Comparison of ENCODE assay signal across 20 cellular contexts in the genomic region with DNA sequence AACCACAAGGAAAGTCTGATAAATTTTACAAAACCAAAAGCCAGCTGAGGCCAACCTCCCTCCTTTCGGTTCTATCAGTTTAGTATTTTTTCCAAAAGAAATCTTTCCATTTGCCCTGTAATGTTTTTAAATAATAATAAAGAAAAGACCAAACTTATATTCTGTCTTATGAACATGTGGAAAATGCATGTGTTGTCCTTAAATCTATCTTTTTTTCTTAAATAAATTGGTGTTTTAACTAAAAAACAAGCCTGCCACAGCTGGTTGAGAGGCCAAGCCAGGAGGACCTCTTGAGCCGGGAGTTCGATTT.
DNase-seq lines count a peak whose midpoint lies in the region; ATAC-seq and TF ChIP-seq lines count a peak whose summit lies in the region.
"Had no signal": no experiment of that assay in that cellular context is flagged by ENCODE, and none has a peak within 500 bp of the region (broad histone marks: within the 10 kb centered on the region; RNA-seq: fewer than 3 reads in every experiment).

No MANE protein-coding gene starts in this region.

- WGBS in endodermal cell (ENCODE audit: insufficient coverage in 1 of 2, insufficient read length in 1 of 2), 2 experiments = 97% methylated on average over 3 of the region's 3 CpGs; no CpG with 5 or more reads in 1 of the 2 experiments

- H3K79me2 ChIP-seq in PC-3 (ENCODE audit: low read length) = no peaks in the 10 kb centered on the region
- H3K79me2 ChIP-seq: parathyroid adenoma had no signal

- H3F3A ChIP-seq in PC-3 (ENCODE audit: low read length, unreplicated experiment) = no peaks in the 10 kb centered on the region

- no peak overlapping the region for H3K27ac Mint-ChIP-seq in endodermal cell
- H3K27ac Mint-ChIP-seq: activated naive CD4-positive, alpha-beta T cell treated with anti-CD3 and anti-CD28 coated beads, Interleukin-2, amount 50 U/mL, for 24 hours; naive B cell had no signal

- no peak overlapping the region for H3K27ac ChIP-seq in C4-2B
- no peak overlapping the region for H3K27ac ChIP-seq in PC-3 (ENCODE audit: low read length)
- H3K27ac ChIP-seq in endodermal cell (ENCODE audit: low read depth, low read length) = no peak overlapping the region
- peak overlapping the region in 3 of 4 donors; percentile 9 to 76 (median 15) for H3K27ac ChIP-seq in gastrocnemius medialis
- H3K27ac ChIP-seq: parathyroid adenoma, transverse colon had no signal

- DNase-seq in PC-3 (no peak), endodermal cell (no peak), gastrocnemius medialis (no peak), NCI-H2171 (lab: John Stamatoyannopoulos, UW) (no peak)
- no peak for DNase-seq in activated CD8-positive, alpha-beta memory T cell treated with anti-CD3 and anti-CD28 coated beads, Interleukin-2, amount 50 U/mL, for 48 hours
- DNase-seq: activated CD8-positive, alpha-beta memory T cell treated with anti-CD3 and anti-CD28 coated beads for 24 hours; activated T-cell treated with anti-CD3 and anti-CD28 coated beads, Interleukin-2, amount 50 U/mL, for 48 hours; cerebellar nuclear complex; DMS153; left colon; naive B cell; SHP77 treated with DMSO at 0.1 percent for 48 hours; transverse colon had no signal

- CTCF ChIA-PET in PC-3 (lab: Charles Lee) = no interaction called here

- no peaks in the 10 kb centered on the region for H3K27me3 Mint-ChIP-seq in endodermal cell (ENCODE audit: insufficient read depth)

- no peaks in the 10 kb centered on the region for H3K36me3 Mint-ChIP-seq in endodermal cell (ENCODE audit: low read depth)
- H3K36me3 Mint-ChIP-seq: activated naive CD4-positive, alpha-beta T cell treated with anti-CD3 and anti-CD28 coated beads, Interleukin-2, amount 50 U/mL, for 24 hours; naive B cell had no signal

- no peaks in the 10 kb centered on the region for H4K20me1 ChIP-seq in PC-3 (ENCODE audit: low read length)

- H3K4me3 Mint-ChIP-seq in endodermal cell = no peak overlapping the region
- H3K4me3 Mint-ChIP-seq: activated CD4-positive, alpha-beta T cell treated with anti-CD3 and anti-CD28 coated beads for 36 hours; activated naive CD4-positive, alpha-beta T cell treated with anti-CD3 and anti-CD28 coated beads, Interleukin-2, amount 50 U/mL, for 24 hours; naive B cell had no signal

- H3K4me1 ChIP-seq in PC-3 (ENCODE audit: insufficient read depth, low read length) (peaks cover 48% of the 10 kb centered on the region), endodermal cell (ENCODE audit: control insufficient read depth, insufficient read depth, low read length) (no peaks in the 10 kb centered on the region), gastrocnemius medialis (peaks cover 31 to 40% of the 10 kb centered on the region in 2 donors)

- POLR2A ChIA-PET in PC-3 (lab: Charles Lee; ENCODE audit: unreplicated experiment) = no interaction called here

- TF ChIP-seq CTCF in C4-2B (conservative IDR thresholded peaks at IDR 0.05) = peak; percentile 60
- no peak for TF ChIP-seq CTCF in PC-3 (conservative IDR thresholded peaks at IDR 0.05; ENCODE audit: low read depth, low read length)
- TF ChIP-seq CTCF in endodermal cell (conservative IDR thresholded peaks at IDR 0.05) = peak; percentile 9
- no peak for TF ChIP-seq CTCF in gastrocnemius medialis (IDR thresholded peaks at IDR 0.05 in 4 of 5, conservative IDR thresholded peaks at IDR 0.05 in 1 of 5)

- H2AFZ ChIP-seq in PC-3 (ENCODE audit: low read length) = peak overlapping the region; percentile 44; the same call in 1 of the 2 replicates
- H2AFZ ChIP-seq: parathyroid adenoma had no signal

- H3K36me3 ChIP-seq in PC-3 (ENCODE audit: low read depth, low read length) = no peaks in the 10 kb centered on the region
- H3K36me3 ChIP-seq in endodermal cell (ENCODE audit: control insufficient read depth, insufficient read depth, low read length) = no peaks in the 10 kb centered on the region
- no peaks in the 10 kb centered on the region for H3K36me3 ChIP-seq in gastrocnemius medialis
- H3K36me3 ChIP-seq: transverse colon had no signal

- H3K4me3 ChIP-seq in PC-3 (ENCODE audit: low read length) (no peak overlapping the region), endodermal cell (ENCODE audit: low read length) (no peak overlapping the region), gastrocnemius medialis (no peak overlapping the region)
- H3K4me3 ChIP-seq: MG63, transverse colon had no signal

- ATAC-seq in PC-3 (no peak), gastrocnemius medialis (no peak), GM19452 (IDR thresholded peaks at IDR 0.05; ENCODE audit: unreplicated experiment) (no peak)
- ATAC-seq: activated CD4-positive, alpha-beta T cell treated with anti-CD3 and anti-CD28 coated beads for 36 hours; left colon; stimulated activated naive CD8-positive, alpha-beta T cell treated with anti-CD3 and anti-CD28 coated beads, Interleukin-15, amount 100 ng/mL, for 72 hours had no signal

- no peak for TF ChIP-seq POLR2A in gastrocnemius medialis (IDR thresholded peaks at IDR 0.05)

- no peak overlapping the region for H3K9ac ChIP-seq in PC-3 (ENCODE audit: low read length)
- no peak overlapping the region for H3K9ac ChIP-seq in endodermal cell (ENCODE audit: extremely low read depth, low read length, poor library complexity, severe bottlenecking)
- H3K9ac ChIP-seq: parathyroid adenoma had no signal

- intact Hi-C loops in PC-3 (cut with micrococcal nuclease) (loop anchor here (1.0 to 5.0 kb wide), 3 partner anchors 145 to 1683 kb away; no protein-coding TSS in a partner anchor), gastrocnemius medialis (cut with DNase I; ENCODE audit: low total_unique reads) (no loop called here)

- H3K4me2 ChIP-seq in PC-3 (ENCODE audit: low read length) = peak overlapping the region; percentile 20; the same call in 1 of the 2 replicates

- H3K4me1 Mint-ChIP-seq in endodermal cell = peaks cover 2% of the 10 kb centered on the region
- H3K4me1 Mint-ChIP-seq: naive B cell had no signal

- no TSS peak for BruUV-seq in PC-3 (replicated peaks; lab: Mats Ljungman, UMichigan)

- no peaks in the 10 kb centered on the region for H3K9me2 ChIP-seq in PC-3 (replicated peaks; ENCODE audit: low read length)

- H3K9me3 ChIP-seq in PC-3 (ENCODE audit: low read length) = no peaks in the 10 kb centered on the region
- no peaks in the 10 kb centered on the region for H3K9me3 ChIP-seq in endodermal cell (ENCODE audit: control insufficient read depth, low read length)
- H3K9me3 ChIP-seq in gastrocnemius medialis = no peaks in the 10 kb centered on the region
- H3K9me3 ChIP-seq: transverse colon had no signal

- H3K27me3 ChIP-seq in PC-3 (ENCODE audit: low read length) (no peaks in the 10 kb centered on the region), endodermal cell (ENCODE audit: control insufficient read depth, insufficient read depth, low read length, poor library complexity, severe bottlenecking) (no peaks in the 10 kb centered on the region), gastrocnemius medialis (no peaks in the 10 kb centered on the region)
- H3K27me3 ChIP-seq: MG63, transverse colon had no signal

- H3K9me3 Mint-ChIP-seq in endodermal cell = no peaks in the 10 kb centered on the region
- H3K9me3 Mint-ChIP-seq: activated naive CD4-positive, alpha-beta T cell treated with anti-CD3 and anti-CD28 coated beads, Interleukin-2, amount 50 U/mL, for 24 hours; stimulated activated naive CD8-positive, alpha-beta T cell treated with anti-CD3 and anti-CD28 coated beads, Interleukin-15, amount 100 ng/mL, for 72 hours had no signal

- in situ Hi-C loops in gastrocnemius medialis (cut with MboI; ENCODE audit: low sequenced_read_pairs in 4 of 4) = loop anchor here in 3 of 4 donors (25.0 kb wide), 1 partner anchor 508 kb away; no protein-coding TSS in a partner anchor

Comparison
In these comparisons a context has a peak if more than half of its experiments do, and no peak if none do; other contexts are left out.
1. H3K27ac ChIP-seq: peak in gastrocnemius medialis (3 of 4); none in C4-2B (single experiment), PC-3 (single experiment) and endodermal cell (single experiment).
2. CTCF ChIP-seq: peak in C4-2B (single experiment) and endodermal cell (single experiment); none in PC-3 (single experiment) and gastrocnemius medialis (0 of 5).